ENCODE assay signal across 8 cellular contexts in the genomic region with DNA sequence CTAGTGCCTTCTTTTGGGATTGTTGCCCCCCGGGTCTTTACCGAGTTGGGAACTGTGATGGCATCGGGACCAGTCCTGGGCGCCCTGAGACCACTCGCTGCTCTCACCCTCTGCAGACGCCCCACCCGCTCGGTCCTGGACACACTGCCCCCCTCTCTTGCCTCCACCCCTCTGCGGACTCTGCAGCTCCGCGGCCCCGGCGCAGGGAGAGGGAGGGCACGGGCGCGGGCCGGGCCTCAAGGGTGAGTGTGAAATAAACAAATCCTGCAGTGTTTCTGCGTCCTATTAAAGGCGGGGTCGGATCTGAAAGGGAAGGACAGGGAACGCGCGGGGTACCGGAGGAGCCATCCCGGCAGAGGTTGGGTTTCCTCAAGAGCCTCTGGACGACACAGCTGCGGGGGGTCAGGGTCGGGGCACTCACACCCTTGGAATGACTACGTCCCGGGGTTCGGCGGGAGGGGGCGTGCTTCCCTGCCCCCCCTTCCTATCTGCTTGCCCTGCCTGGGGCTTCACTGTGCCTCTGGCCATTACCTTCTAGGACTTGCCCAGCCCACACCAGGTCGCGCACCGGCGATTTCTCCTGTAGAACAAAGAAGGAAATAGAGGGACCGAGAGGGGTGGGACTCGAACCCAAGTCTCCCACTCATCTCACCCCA. TPM values are rescaled to one million over a fixed set of nuclear protein-coding genes. Genes with fewer than 3 reads are reported as not detected.
DNase-seq lines count a peak whose midpoint lies in the region; ATAC-seq and TF ChIP-seq lines count a peak whose summit lies in the region.

No MANE protein-coding gene starts in this region.

- 2 to 4% methylated on average over 32 to 39 of the region's 39 CpGs for WGBS in esophagus, 2 donors

- H3K27me3 Mint-ChIP-seq in CD4-positive, alpha-beta memory T cell = peaks cover 17 to 22% of the 10 kb centered on the region in 2 donors
- peaks cover 29% of the 10 kb centered on the region for H3K27me3 Mint-ChIP-seq in osteocyte (ENCODE audit: unreplicated experiment)

- H3K4me3 Mint-ChIP-seq in CD4-positive, alpha-beta memory T cell = peak overlapping the region; percentile 64 to 81 (median 70)
- H3K4me3 Mint-ChIP-seq in osteocyte (ENCODE audit: unreplicated experiment) = peak overlapping the region; percentile 52

- peak overlapping the region in 1 of 7 donors; percentile 48 for H3K27ac Mint-ChIP-seq in CD4-positive, alpha-beta memory T cell
- no peak overlapping the region for H3K27ac Mint-ChIP-seq in osteocyte (ENCODE audit: unreplicated experiment)

- no peaks in the 10 kb centered on the region for H3K36me3 ChIP-seq in CD4-positive, alpha-beta memory T cell (ENCODE audit: insufficient read depth, low read length)
- peaks cover 0 to 3% of the 10 kb centered on the region in 2 donors for H3K36me3 ChIP-seq in esophagus (ENCODE audit: control insufficient read depth in 2 of 2, insufficient read depth in 2 of 2, low read length in 1 of 2)

- POLR2A ChIA-PET in CD4-positive, alpha-beta memory T cell (lab: Charles Lee; ENCODE audit: partially characterized antibody) = interaction anchor here (0.8 to 13.1 kb wide), 12 partner anchors 9 to 183 kb away, joined by 3 to 320 read pairs (median 6); a partner anchor contains a TSS

- ATAC-seq in GM21786 (IDR thresholded peaks at IDR 0.05; ENCODE audit: unreplicated experiment) (no peak), HG03139 (IDR thresholded peaks at IDR 0.05; ENCODE audit: unreplicated experiment) (no peak), GM21737 (IDR thresholded peaks at IDR 0.05; ENCODE audit: unreplicated experiment) (no peak)

- peak overlapping the region in 1 of 2 donors; percentile 54 for H3K4me3 ChIP-seq in CD4-positive, alpha-beta memory T cell (ENCODE audit: low read length in 2 of 2)
- H3K4me3 ChIP-seq in esophagus (ENCODE audit: low read depth in 1 of 2, low read length in 2 of 2) = peak overlapping the region; percentile 33 to 42

- intact Hi-C loops in CD4-positive, alpha-beta memory T cell (cut with micrococcal nuclease) = loop anchor here (5.0 kb wide), 1 partner anchor 83 kb away; a partner anchor contains a TSS

- H3K9me3 Mint-ChIP-seq in CD4-positive, alpha-beta memory T cell = no peaks in the 10 kb centered on the region
- H3K9me3 Mint-ChIP-seq in osteocyte (ENCODE audit: unreplicated experiment) = no peaks in the 10 kb centered on the region

- CTCF ChIA-PET in CD4-positive, alpha-beta memory T cell (lab: Charles Lee; ENCODE audit: partially characterized antibody) = interaction anchor here (0.8 to 7.9 kb wide), 6 partner anchors 11 to 203 kb away, joined by 3 to 71 read pairs (median 10); a partner anchor contains a TSS

- no peak for DNase-seq in CD4-positive, alpha-beta memory T cell
- DNase-seq in NCI-H526 (lab: John Stamatoyannopoulos, UW) (peak; percentile 26 to 73), osteocyte (ENCODE audit: extremely low spot score, unreplicated experiment) (no peak), H4 (ENCODE audit: low spot score) (no peak)

- peaks cover 0 to 13% of the 10 kb centered on the region in 2 donors for H3K36me3 Mint-ChIP-seq in CD4-positive, alpha-beta memory T cell
- no peaks in the 10 kb centered on the region for H3K36me3 Mint-ChIP-seq in osteocyte (ENCODE audit: unreplicated experiment)

- H3K27ac ChIP-seq in CD4-positive, alpha-beta memory T cell (ENCODE audit: low read depth, low read length) = no peak overlapping the region
- peak overlapping the region; percentile 65 to 79 for H3K27ac ChIP-seq in esophagus (ENCODE audit: low read depth in 2 of 2, low read length in 1 of 2)

- H3K27me3 ChIP-seq in CD4-positive, alpha-beta memory T cell (ENCODE audit: insufficient read depth, low read length) = peaks cover 25% of the 10 kb centered on the region
- no peaks in the 10 kb centered on the region for H3K27me3 ChIP-seq in esophagus (ENCODE audit: control insufficient read depth in 1 of 2, insufficient read depth in 2 of 2, low read length in 2 of 2)

- no peaks in the 10 kb centered on the region for H3K9me3 ChIP-seq in CD4-positive, alpha-beta memory T cell (ENCODE audit: control insufficient read depth in 1 of 2, low read length in 2 of 2)
- H3K9me3 ChIP-seq in esophagus (ENCODE audit: control insufficient read depth in 2 of 2, insufficient read depth in 1 of 2, low read depth in 1 of 2, low read length in 1 of 2) = no peaks in the 10 kb centered on the region

- peaks cover 5 to 54% (median 22%) of the 10 kb centered on the region in 4 donors for H3K4me1 Mint-ChIP-seq in CD4-positive, alpha-beta memory T cell
- H3K4me1 Mint-ChIP-seq in osteocyte (ENCODE audit: unreplicated experiment) = peaks cover 34% of the 10 kb centered on the region

- TF ChIP-seq CTCF in osteocyte (IDR thresholded peaks at IDR 0.05) = no peak

- peaks cover 52% of the 10 kb centered on the region for H3K4me1 ChIP-seq in CD4-positive, alpha-beta memory T cell (ENCODE audit: insufficient read depth, low read length)
- H3K4me1 ChIP-seq in esophagus (ENCODE audit: control insufficient read depth in 2 of 2, insufficient read depth in 2 of 2, low read length in 1 of 2) = peaks cover 12 to 30% of the 10 kb centered on the region in 2 donors

RNA-seq across cellular contexts. Expression of a gene that starts 0.5 kb away (rescaled TPM):
- total RNA-seq in CD4-positive, alpha-beta memory T cell = 10 to 100 TPM; 93.6 to 98.7 TPM
- under 1 TPM in 1 of 2 donors, not detected in 1; 0.37 TPM for polyA plus RNA-seq in CD4-positive, alpha-beta memory T cell
- polyA plus RNA-seq in esophagus = 10 to 100 TPM; 22.9 to 80.4 TPM
- 19.6 and 22.3 TPM in 2 replicates for total RNA-seq in osteocyte
- 0.50 TPM in 1 of 2 replicates, not detected in the other for total RNA-seq in H4 (2014; rRNA removed; shearing (Covaris generic))

RNA-seq across cellular contexts. Expression of a gene that starts 4.3 kb away (rescaled TPM):
- 10 to 100 TPM; 69.9 to 76.2 TPM for total RNA-seq in CD4-positive, alpha-beta memory T cell
- polyA plus RNA-seq in CD4-positive, alpha-beta memory T cell = 10 to 100 TPM; 19.2 to 26.5 TPM
- polyA plus RNA-seq in esophagus = 10 to 100 TPM; 11.2 to 22.6 TPM
- 12.8 and 15.5 TPM in 2 replicates for total RNA-seq in osteocyte
- 1.3 and 3.3 TPM in 2 replicates for total RNA-seq in H4 (2014; rRNA removed; shearing (Covaris generic))

RNA-seq across cellular contexts. Expression of a gene that starts 4.3 kb away (rescaled TPM):
- total RNA-seq in CD4-positive, alpha-beta memory T cell = 100 to 1,000 TPM; 161 to 173 TPM
- polyA plus RNA-seq in CD4-positive, alpha-beta memory T cell = 100 to 1,000 TPM; 221 to 285 TPM
- polyA plus RNA-seq in esophagus = 10 to 100 TPM; 21.8 to 27.3 TPM
- 13.4 and 14.1 TPM in 2 replicates for total RNA-seq in osteocyte
- 13.6 and 17.9 TPM in 2 replicates for total RNA-seq in H4 (2014; rRNA removed; shearing (Covaris generic))

RNA-seq across cellular contexts. Expression of a gene that starts 6.3 kb away (rescaled TPM):
- 10 to 100 TPM in 1 of 2 experiments, 1 to 10 TPM in 1; 9.6 to 12.5 TPM for total RNA-seq in CD4-positive, alpha-beta memory T cell
- 1 to 10 TPM; 1.3 to 1.7 TPM for polyA plus RNA-seq in CD4-positive, alpha-beta memory T cell
- 10 to 100 TPM; 36.7 to 59.0 TPM for polyA plus RNA-seq in esophagus
- total RNA-seq in osteocyte = 15.8 and 22.8 TPM in 2 replicates
- 39.4 and 47.9 TPM in 2 replicates for total RNA-seq in H4 (2014; rRNA removed; shearing (Covaris generic))

RNA-seq across cellular contexts. Expression of a gene that starts 13.2 kb away (rescaled TPM):
- 10 to 100 TPM; 10.0 to 10.4 TPM for total RNA-seq in CD4-positive, alpha-beta memory T cell
- 10 to 100 TPM; 10.0 to 11.8 TPM for polyA plus RNA-seq in CD4-positive, alpha-beta memory T cell
- polyA plus RNA-seq in esophagus = 1 to 10 TPM; 3.5 to 4.1 TPM
- total RNA-seq in osteocyte = 44.1 and 44.9 TPM in 2 replicates
- total RNA-seq in H4 (2014; rRNA removed; shearing (Covaris generic)) = 21.2 and 21.6 TPM in 2 replicates

Comparison
In these comparisons a context has a peak if more than half of its experiments do, and no peak if none do; other contexts are left out.
1. DNase-seq: peak in NCI-H526 (2 of 2); none in CD4-positive, alpha-beta memory T cell (0 of 5), osteocyte (single experiment) and H4 (single experiment).
2. RNA of a gene that starts 0.5 kb away (total RNA-seq): 93.6 to 98.7 TPM in CD4-positive, alpha-beta memory T cell and 19.6 to 22.3 TPM in osteocyte; 0.50 TPM in H4; every median in the first group is over 10 times any median in the second.